In genomic region chr6:130240232-130240631, GRCh38 we compare ENCODE assay signal across 18 cellular contexts. TPM values are rescaled to one million over a fixed set of nuclear protein-coding genes. Genes with fewer than 3 reads are reported as not detected.
DNase-seq lines count a peak whose midpoint lies in the region; ATAC-seq and TF ChIP-seq lines count a peak whose summit lies in the region.
"Had no signal": no experiment of that assay in that cellular context is flagged by ENCODE, and none has a peak within 500 bp of the region (broad histone marks: within the 10 kb centered on the region; RNA-seq: fewer than 3 reads in every experiment).

No MANE protein-coding gene starts in this region.

- no peak overlapping the region for H2AFZ ChIP-seq in PC-3 (ENCODE audit: low read length)

- WGBS in aorta, 2 donors = 30 to 34% methylated on average over 4 of the region's 4 CpGs

- no peaks in the 10 kb centered on the region for H3K9me3 ChIP-seq in PC-3 (ENCODE audit: low read length)
- no peaks in the 10 kb centered on the region for H3K9me3 ChIP-seq in aorta (ENCODE audit: control insufficient read depth, low read length)
- H3K9me3 ChIP-seq: ovary, vagina had no signal

- H4K20me1 ChIP-seq in PC-3 (ENCODE audit: low read length) = no peaks in the 10 kb centered on the region

- no peaks in the 10 kb centered on the region for H3K79me2 ChIP-seq in PC-3 (ENCODE audit: low read length)

- H3F3A ChIP-seq in PC-3 (ENCODE audit: low read length, unreplicated experiment) = no peaks in the 10 kb centered on the region

- H3K9me2 ChIP-seq in PC-3 (replicated peaks; ENCODE audit: low read length) = no peaks in the 10 kb centered on the region

- H3K36me3 ChIP-seq in PC-3 (ENCODE audit: low read depth, low read length) (no peaks in the 10 kb centered on the region), aorta (ENCODE audit: control insufficient read depth in 1 of 2, insufficient read depth in 2 of 2, low read length in 1 of 2) (no peaks in the 10 kb centered on the region)
- H3K36me3 ChIP-seq: ovary, vagina had no signal

- intact Hi-C loops in PC-3 (cut with micrococcal nuclease) (no loop called here), aorta (cut with DNase I) (no loop called here)

- H3K4me3 ChIP-seq in PC-3 (ENCODE audit: low read length) = no peak overlapping the region
- H3K4me3 ChIP-seq in aorta (ENCODE audit: low read length in 2 of 2) = no peak overlapping the region
- H3K4me3 ChIP-seq: ovary, vagina had no signal

- H3K9me3 Mint-ChIP-seq in osteocyte (ENCODE audit: unreplicated experiment) = no peaks in the 10 kb centered on the region
- H3K9me3 Mint-ChIP-seq: activated CD8-positive, alpha-beta T cell treated with anti-CD3 and anti-CD28 coated beads for 36 hours; activated T-helper 17 cell treated with anti-CD3 and anti-CD28 coated beads, Interleukin-2, amount 50 U/mL, for 72 hours; brain; CD4-positive, CD25-positive, alpha-beta regulatory T cell; stimulated activated naive CD8-positive, alpha-beta T cell treated with anti-CD3 and anti-CD28 coated beads, Interleukin-15, Interleukin-2, amounts not matched to agents 100 ng/mL and 50 ng/mL, for 24 hours had no signal

- DNase-seq in COLO829 (ENCODE audit: low spot score) (peak; percentile 23), PC-3 (peak; percentile 46), fibroblast of gingiva (ENCODE audit: low read depth) (peak; percentile 60), osteocyte (ENCODE audit: extremely low spot score, unreplicated experiment) (no peak), aorta (no peak), NCI-H2081 treated with DMSO at 0.1 percent for 48 hours (lab: John Stamatoyannopoulos, UW) (no peak), DMS53 (lab: John Stamatoyannopoulos, UW) (no peak)
- DNase-seq: activated CD8-positive, alpha-beta T cell treated with anti-CD3 and anti-CD28 coated beads for 36 hours; CD4-positive, CD25-positive, alpha-beta regulatory T cell; NCI-H2029 treated with DMSO at 0.1 percent for 48 hours; NCI-H526 treated with DMSO at 0.1 percent for 48 hours; ovary had no signal

- CTCF ChIA-PET in PC-3 (lab: Charles Lee) = interaction anchor here (0.5 to 1.1 kb wide), 4 partner anchors 234 to 923 kb away, joined by 3 to 5 read pairs (median 3); no protein-coding TSS in a partner anchor

- TF ChIP-seq CTCF in PC-3 (conservative IDR thresholded peaks at IDR 0.05; ENCODE audit: low read depth, low read length) (no peak), osteocyte (IDR thresholded peaks at IDR 0.05) (no peak)

- no peaks in the 10 kb centered on the region for H3K4me1 ChIP-seq in PC-3 (ENCODE audit: insufficient read depth, low read length)
- H3K4me1 ChIP-seq in aorta (ENCODE audit: control insufficient read depth in 1 of 2, insufficient read depth in 2 of 2, low read length in 2 of 2) = no peaks in the 10 kb centered on the region
- H3K4me1 ChIP-seq: vagina had no signal

- POLR2A ChIA-PET in PC-3 (lab: Charles Lee; ENCODE audit: unreplicated experiment) = no interaction called here

- H3K27ac Mint-ChIP-seq in osteocyte (ENCODE audit: unreplicated experiment) = peak overlapping the region; percentile 59
- H3K27ac Mint-ChIP-seq: activated CD8-positive, alpha-beta T cell treated with anti-CD3 and anti-CD28 coated beads for 36 hours; activated T-helper 17 cell treated with anti-CD3 and anti-CD28 coated beads, Interleukin-2, amount 50 U/mL, for 72 hours; brain; stimulated activated naive CD8-positive, alpha-beta T cell treated with anti-CD3 and anti-CD28 coated beads, Interleukin-15, Interleukin-2, amounts not matched to agents 100 ng/mL and 50 ng/mL, for 24 hours had no signal

- no peaks in the 10 kb centered on the region for H3K36me3 Mint-ChIP-seq in osteocyte (ENCODE audit: unreplicated experiment)
- H3K36me3 Mint-ChIP-seq: brain; CD4-positive, CD25-positive, alpha-beta regulatory T cell had no signal

- H3K9ac ChIP-seq in PC-3 (ENCODE audit: low read length) = no peak overlapping the region

- peaks cover 14% of the 10 kb centered on the region for H3K4me1 Mint-ChIP-seq in osteocyte (ENCODE audit: unreplicated experiment)
- H3K4me1 Mint-ChIP-seq: activated T-helper 17 cell treated with anti-CD3 and anti-CD28 coated beads, Interleukin-2, amount 50 U/mL, for 72 hours; CD4-positive, CD25-positive, alpha-beta regulatory T cell had no signal

- H3K27me3 ChIP-seq in PC-3 (ENCODE audit: low read length) (no peaks in the 10 kb centered on the region), aorta (ENCODE audit: control insufficient read depth in 1 of 2, insufficient read depth in 2 of 2, low read length in 1 of 2) (no peaks in the 10 kb centered on the region)
- H3K27me3 ChIP-seq: ovary, vagina had no signal

- H3K27me3 Mint-ChIP-seq in osteocyte (ENCODE audit: unreplicated experiment) = no peaks in the 10 kb centered on the region
- H3K27me3 Mint-ChIP-seq: activated CD8-positive, alpha-beta T cell treated with anti-CD3 and anti-CD28 coated beads for 36 hours; activated T-helper 17 cell treated with anti-CD3 and anti-CD28 coated beads, Interleukin-2, amount 50 U/mL, for 72 hours; brain; stimulated activated naive CD8-positive, alpha-beta T cell treated with anti-CD3 and anti-CD28 coated beads, Interleukin-15, Interleukin-2, amounts not matched to agents 100 ng/mL and 50 ng/mL, for 24 hours had no signal

- no peak for ATAC-seq in PC-3
- ATAC-seq in aorta (ENCODE audit: low FRiP score) = no peak
- ATAC-seq in HG03439 (IDR thresholded peaks at IDR 0.05; ENCODE audit: unreplicated experiment) = no peak
- ATAC-seq: activated CD8-positive, alpha-beta T cell treated with anti-CD3 and anti-CD28 coated beads for 36 hours; activated T-helper 17 cell treated with anti-CD3 and anti-CD28 coated beads, Interleukin-2, amount 50 U/mL, for 72 hours had no signal

- no peak overlapping the region for H3K4me3 Mint-ChIP-seq in osteocyte (ENCODE audit: unreplicated experiment)
- H3K4me3 Mint-ChIP-seq: activated CD8-positive, alpha-beta T cell treated with anti-CD3 and anti-CD28 coated beads for 36 hours; activated T-helper 17 cell treated with anti-CD3 and anti-CD28 coated beads, Interleukin-2, amount 50 U/mL, for 72 hours; brain; CD4-positive, CD25-positive, alpha-beta regulatory T cell; stimulated activated naive CD8-positive, alpha-beta T cell treated with anti-CD3 and anti-CD28 coated beads, Interleukin-15, Interleukin-2, amounts not matched to agents 100 ng/mL and 50 ng/mL, for 24 hours had no signal

- H3K4me2 ChIP-seq in PC-3 (ENCODE audit: low read length) = no peak overlapping the region

- no peak overlapping the region for H3K27ac ChIP-seq in PC-3 (ENCODE audit: low read length)
- H3K27ac ChIP-seq in aorta (ENCODE audit: low read depth in 1 of 2, low read length in 2 of 2) = no peak overlapping the region
- H3K27ac ChIP-seq: ovary, vagina had no signal

- no TSS peak for BruUV-seq in PC-3 (replicated peaks; lab: Mats Ljungman, UMichigan)

RNA-seq across cellular contexts. Expression of gene SAMD3, which starts 17.5 kb away (rescaled TPM):
- total RNA-seq in PC-3 (2014; rRNA removed) (not detected in 2 replicates), osteocyte (0.42 and 0.64 TPM in 2 replicates), aorta (1 to 10 TPM; 1.2 to 2.7 TPM)
- not detected for polyA plus RNA-seq in aorta
- total RNA-seq: kidney epithelial cell had no signal

Comparison
In these comparisons a context has a peak if more than half of its experiments do, and no peak if none do; other contexts are left out.
1. DNase-seq: peak in COLO829 (single experiment), PC-3 (single experiment) and fibroblast of gingiva (single experiment); none in osteocyte (single experiment), aorta (0 of 2), NCI-H2081 treated with DMSO at 0.1 percent for 48 hours (single experiment) and DMS53 (single experiment).